7 cellular contexts compared by ENCODE assay signal in the genomic region with DNA sequence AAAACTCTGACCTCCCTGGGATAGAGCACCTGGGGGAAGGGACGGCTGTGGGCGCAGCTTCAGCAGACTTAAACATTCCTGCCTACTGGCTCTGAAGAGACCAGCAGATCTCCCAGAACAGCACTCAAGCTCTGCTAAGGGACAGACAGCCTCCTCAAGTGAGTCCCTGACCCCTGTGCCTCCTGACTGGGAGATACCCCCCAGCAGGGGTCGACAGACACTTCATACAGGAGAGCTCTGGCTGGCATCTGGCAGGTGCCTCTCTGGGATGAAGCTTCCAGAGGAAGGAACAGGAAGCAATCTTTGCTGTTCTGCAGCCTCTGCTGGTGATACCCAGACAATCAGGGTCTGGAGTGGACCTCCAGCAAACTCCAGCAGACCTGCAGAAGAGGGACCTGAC.
A peak's percentile ranks its signal among the peaks of the same experiment; 100 is the strongest.
DNase-seq lines count a peak whose midpoint lies in the region; ATAC-seq and TF ChIP-seq lines count a peak whose summit lies in the region.
"Not testable (repeated sequence)": the region's sequence is repeated elsewhere in the genome, so short reads cannot be mapped to it uniquely, and the experiment has no call there.

No MANE protein-coding gene starts in this region.

- not testable (repeated sequence) for H3K4me1 ChIP-seq in HCT116 (ENCODE audit: control insufficient read depth in 1 of 2, insufficient read depth in 2 of 2, low read length in 2 of 2)
- H3K4me1 ChIP-seq in naive thymus-derived CD4-positive, alpha-beta T cell (ENCODE audit: control insufficient read depth in 2 of 2, insufficient read depth in 2 of 2, low read length in 2 of 2), result peaks cover 35 to 38% of the 10 kb centered on the region in 2 donors

- peaks cover 83% of the 10 kb centered on the region for H3K4me1 Mint-ChIP-seq in CD4-positive, alpha-beta T cell (ENCODE audit: low read depth)
- H3K4me1 Mint-ChIP-seq in T-cell, result peaks cover 57 to 75% (median 64%) of the 10 kb centered on the region in 3 donors
- H3K4me1 Mint-ChIP-seq in activated CD4-positive, alpha-beta memory T cell treated with anti-CD3 and anti-CD28 coated beads, Interleukin-2, amount 10 ng/mL, durations not matched to agents 7 days and 5 days, result peaks cover 64% of the 10 kb centered on the region
- H3K4me1 Mint-ChIP-seq in central memory CD8-positive, alpha-beta T cell, result peaks cover 59% of the 10 kb centered on the region
- peaks cover 27 to 75% (median 61%) of the 10 kb centered on the region in 7 donors for H3K4me1 Mint-ChIP-seq in naive thymus-derived CD4-positive, alpha-beta T cell
- H3K4me1 Mint-ChIP-seq in stimulated activated naive CD8-positive, alpha-beta T cell treated with anti-CD3 and anti-CD28 coated beads, Interleukin-15, Interleukin-2, amounts not matched to agents 100 ng/mL and 50 ng/mL, for 24 hours (ENCODE audit: low read depth), result peaks cover 43% of the 10 kb centered on the region

- not testable (repeated sequence) for H3K36me3 ChIP-seq in HCT116 (ENCODE audit: control insufficient read depth in 1 of 2, insufficient read depth in 2 of 2, low read length in 2 of 2); naive thymus-derived CD4-positive, alpha-beta T cell (ENCODE audit: control insufficient read depth in 2 of 3, insufficient read depth in 3 of 3, low read length in 3 of 3)

- TF ChIP-seq POLR2A in HCT116 (IDR thresholded peaks at IDR 0.05; ENCODE audit: borderline replicate concordance, extremely low read depth, insufficient read depth, insufficient read length), result not testable (repeated sequence)

- not testable (repeated sequence) for H2AFZ ChIP-seq in HCT116 (ENCODE audit: low read depth, low read length, poor library complexity, severe bottlenecking)

- ATAC-seq in CD4-positive, alpha-beta T cell (ENCODE audit: poor library complexity); HCT116; T-cell (replicated peaks in 1 of 4); central memory CD8-positive, alpha-beta T cell (replicated peaks; ENCODE audit: extremely low read depth, poor library complexity, severe bottlenecking); naive thymus-derived CD4-positive, alpha-beta T cell: not testable (repeated sequence)

- TF ChIP-seq RAD21 in HCT116 (IDR thresholded peaks at IDR 0.05; ENCODE audit: low read depth), result peak; percentile 13; the same call in 1 of the 2 replicates

- not testable (repeated sequence) for H3K27me3 ChIP-seq in CD4-positive, alpha-beta T cell (ENCODE audit: control insufficient read depth, insufficient read depth, low read length); HCT116 (ENCODE audit: insufficient read depth, low read length); naive thymus-derived CD4-positive, alpha-beta T cell (ENCODE audit: control insufficient read depth in 2 of 2, insufficient read depth in 2 of 2, low read length in 2 of 2)

- H3K27me3 Mint-ChIP-seq in CD4-positive, alpha-beta T cell; T-cell; activated CD4-positive, alpha-beta memory T cell treated with anti-CD3 and anti-CD28 coated beads, Interleukin-2, amount 10 ng/mL, durations not matched to agents 7 days and 5 days; central memory CD8-positive, alpha-beta T cell; naive thymus-derived CD4-positive, alpha-beta T cell; stimulated activated naive CD8-positive, alpha-beta T cell treated with anti-CD3 and anti-CD28 coated beads, Interleukin-15, Interleukin-2, amounts not matched to agents 100 ng/mL and 50 ng/mL, for 24 hours: not testable (repeated sequence)

- intact Hi-C loops in CD4-positive, alpha-beta T cell (cut with DNase I, micrococcal nuclease), result loop anchor here (5.0 kb wide), 2 partner anchors 58 to 392 kb away; no protein-coding TSS in a partner anchor
- intact Hi-C loops in HCT116 (cut with micrococcal nuclease), result not testable (repeated sequence)
- intact Hi-C loops in naive thymus-derived CD4-positive, alpha-beta T cell (cut with micrococcal nuclease), result loop anchor here (5.0 kb wide), 3 partner anchors 67 to 682 kb away; partner anchors contain the start of genes CAB39 (in 1 of the 2), FBXO36 (in 1 of the 2) and TRIP12 (in 1 of the 2)

- BruUV-seq in HCT116 (replicated peaks; lab: Mats Ljungman, UMichigan), result not testable (repeated sequence)

- POLR2A ChIA-PET in CD4-positive, alpha-beta T cell (lab: Charles Lee); HCT116 (lab: Charles Lee); T-cell (lab: Charles Lee): not testable (repeated sequence)
- POLR2A ChIA-PET in activated CD4-positive, alpha-beta memory T cell treated with anti-CD3 and anti-CD28 coated beads, Interleukin-2, amount 10 ng/mL, durations not matched to agents 7 days and 5 days (lab: Charles Lee), result interaction anchor here (0.7 to 1.3 kb wide), 2 partner anchors 8 to 94 kb away, joined by 3 to 4 read pairs; no protein-coding TSS in a partner anchor
- POLR2A ChIA-PET in naive thymus-derived CD4-positive, alpha-beta T cell (lab: Charles Lee), result interaction anchor here (1.0 to 2.4 kb wide), 2 partner anchors 189 to 378 kb away, joined by 3 to 13 read pairs; no protein-coding TSS in a partner anchor

- not testable (repeated sequence) for DNase-seq in CD4-positive, alpha-beta T cell; HCT116 (ENCODE audit: low read depth, low spot score); T-cell; activated CD4-positive, alpha-beta memory T cell treated with anti-CD3 and anti-CD28 coated beads, Interleukin-2, amount 10 ng/mL, durations not matched to agents 7 days and 5 days; central memory CD8-positive, alpha-beta T cell (ENCODE audit: low spot score in 2 of 2); naive thymus-derived CD4-positive, alpha-beta T cell

- not testable (repeated sequence) for H3K27ac ChIP-seq in CD4-positive, alpha-beta T cell (ENCODE audit: low read depth, low read length); HCT116 (ENCODE audit: low read depth, low read length); naive thymus-derived CD4-positive, alpha-beta T cell (ENCODE audit: low read depth, low read length)

- RAD21 ChIA-PET in HCT116 (lab: Charles Lee; ENCODE audit: low non-redundant PET in 1 of 2, low total read pairs in 2 of 2, uncharacterized antibody in 2 of 2, unreplicated experiment in 2 of 2), result not testable (repeated sequence)

- not testable (repeated sequence) for TF ChIP-seq CTCF in CD4-positive, alpha-beta T cell (IDR thresholded peaks at IDR 0.05); HCT116 (IDR thresholded peaks at IDR 0.05 in 2 of 3, conservative IDR thresholded peaks at IDR 0.05 in 1 of 3; ENCODE audit: borderline replicate concordance in 1 of 3, insufficient read depth in 1 of 3, low read depth in 2 of 3, low read length in 2 of 3)

- CTCF ChIA-PET in CD4-positive, alpha-beta T cell (lab: Charles Lee); HCT116 (lab: Charles Lee); T-cell (lab: Charles Lee); activated CD4-positive, alpha-beta memory T cell treated with anti-CD3 and anti-CD28 coated beads, Interleukin-2, amount 10 ng/mL, durations not matched to agents 7 days and 5 days (lab: Charles Lee): not testable (repeated sequence)
- CTCF ChIA-PET in naive thymus-derived CD4-positive, alpha-beta T cell (lab: Charles Lee), result interaction anchor here (0.6 to 1.1 kb wide), 2 partner anchors 247 to 248 kb away, joined by 3 read pairs; no protein-coding TSS in a partner anchor

- peak overlapping the region; percentile 98 for H3K27ac Mint-ChIP-seq in CD4-positive, alpha-beta T cell
- H3K27ac Mint-ChIP-seq in T-cell, result peak overlapping the region; percentile 23 to 99
- H3K27ac Mint-ChIP-seq in activated CD4-positive, alpha-beta memory T cell treated with anti-CD3 and anti-CD28 coated beads, Interleukin-2, amount 10 ng/mL, durations not matched to agents 7 days and 5 days, result peak overlapping the region; percentile 22
- not testable (repeated sequence) for H3K27ac Mint-ChIP-seq in central memory CD8-positive, alpha-beta T cell (ENCODE audit: low read depth)
- peak overlapping the region in 8 of 9 donors; percentile 25 to 99 (median 90) for H3K27ac Mint-ChIP-seq in naive thymus-derived CD4-positive, alpha-beta T cell
- peak overlapping the region; percentile 10 for H3K27ac Mint-ChIP-seq in stimulated activated naive CD8-positive, alpha-beta T cell treated with anti-CD3 and anti-CD28 coated beads, Interleukin-15, Interleukin-2, amounts not matched to agents 100 ng/mL and 50 ng/mL, for 24 hours

- H3K9ac ChIP-seq in HCT116 (ENCODE audit: low read length), result not testable (repeated sequence)

- H3K9me3 Mint-ChIP-seq in CD4-positive, alpha-beta T cell, result peaks cover 17% of the 10 kb centered on the region
- peaks cover 17 to 33% (median 23%) of the 10 kb centered on the region in 3 donors for H3K9me3 Mint-ChIP-seq in T-cell
- peaks cover 26% of the 10 kb centered on the region for H3K9me3 Mint-ChIP-seq in activated CD4-positive, alpha-beta memory T cell treated with anti-CD3 and anti-CD28 coated beads, Interleukin-2, amount 10 ng/mL, durations not matched to agents 7 days and 5 days
- not testable (repeated sequence) for H3K9me3 Mint-ChIP-seq in central memory CD8-positive, alpha-beta T cell
- peaks cover 0 to 90% (median 37%) of the 10 kb centered on the region in 11 donors for H3K9me3 Mint-ChIP-seq in naive thymus-derived CD4-positive, alpha-beta T cell
- H3K9me3 Mint-ChIP-seq in stimulated activated naive CD8-positive, alpha-beta T cell treated with anti-CD3 and anti-CD28 coated beads, Interleukin-15, Interleukin-2, amounts not matched to agents 100 ng/mL and 50 ng/mL, for 24 hours, result peaks cover 16% of the 10 kb centered on the region

- H3K4me2 ChIP-seq in HCT116 (ENCODE audit: low read length), result not testable (repeated sequence)

- not testable (repeated sequence) for H3K4me3 Mint-ChIP-seq in CD4-positive, alpha-beta T cell; activated CD4-positive, alpha-beta memory T cell treated with anti-CD3 and anti-CD28 coated beads, Interleukin-2, amount 10 ng/mL, durations not matched to agents 7 days and 5 days; stimulated activated naive CD8-positive, alpha-beta T cell treated with anti-CD3 and anti-CD28 coated beads, Interleukin-15, Interleukin-2, amounts not matched to agents 100 ng/mL and 50 ng/mL, for 24 hours
- peak overlapping the region in 1 of 3 donors; percentile 73 for H3K4me3 Mint-ChIP-seq in T-cell
- H3K4me3 Mint-ChIP-seq in central memory CD8-positive, alpha-beta T cell, result peak overlapping the region; percentile 70
- H3K4me3 Mint-ChIP-seq in naive thymus-derived CD4-positive, alpha-beta T cell, result peak overlapping the region in 6 of 10 donors; percentile 23 to 90 (median 44)

- not testable (repeated sequence) for H3K4me3 ChIP-seq in HCT116 (replicated peaks in 1 of 2; ENCODE audit: low read depth in 1 of 2, low read length in 2 of 2); naive thymus-derived CD4-positive, alpha-beta T cell (ENCODE audit: low read length)

- not testable (repeated sequence) for H4K20me1 ChIP-seq in HCT116 (ENCODE audit: insufficient read depth)

- H3K79me2 ChIP-seq in HCT116 (ENCODE audit: insufficient read depth, low read length), result not testable (repeated sequence)

- peaks cover 56% of the 10 kb centered on the region for H3K36me3 Mint-ChIP-seq in CD4-positive, alpha-beta T cell (ENCODE audit: low read depth)
- H3K36me3 Mint-ChIP-seq in T-cell, result peaks cover 27% of the 10 kb centered on the region
- H3K36me3 Mint-ChIP-seq in activated CD4-positive, alpha-beta memory T cell treated with anti-CD3 and anti-CD28 coated beads, Interleukin-2, amount 10 ng/mL, durations not matched to agents 7 days and 5 days (ENCODE audit: low read depth), result peaks cover 54% of the 10 kb centered on the region
- H3K36me3 Mint-ChIP-seq in central memory CD8-positive, alpha-beta T cell (ENCODE audit: insufficient read depth); stimulated activated naive CD8-positive, alpha-beta T cell treated with anti-CD3 and anti-CD28 coated beads, Interleukin-15, Interleukin-2, amounts not matched to agents 100 ng/mL and 50 ng/mL, for 24 hours (ENCODE audit: low read depth): not testable (repeated sequence)
- H3K36me3 Mint-ChIP-seq in naive thymus-derived CD4-positive, alpha-beta T cell, result peaks cover 24 to 72% (median 30%) of the 10 kb centered on the region in 5 donors

- not testable (repeated sequence) for H3K9me3 ChIP-seq in CD4-positive, alpha-beta T cell (ENCODE audit: control insufficient read depth, low read length); HCT116 (ENCODE audit: control insufficient read depth in 1 of 2, insufficient read depth in 1 of 2, low read depth in 1 of 2, low read length in 2 of 2); naive thymus-derived CD4-positive, alpha-beta T cell (ENCODE audit: control insufficient read depth in 2 of 3, low read length in 3 of 3)

- H3K9me2 ChIP-seq in HCT116 (ENCODE audit: insufficient read depth), result not testable (repeated sequence)
